In the genomic region with DNA sequence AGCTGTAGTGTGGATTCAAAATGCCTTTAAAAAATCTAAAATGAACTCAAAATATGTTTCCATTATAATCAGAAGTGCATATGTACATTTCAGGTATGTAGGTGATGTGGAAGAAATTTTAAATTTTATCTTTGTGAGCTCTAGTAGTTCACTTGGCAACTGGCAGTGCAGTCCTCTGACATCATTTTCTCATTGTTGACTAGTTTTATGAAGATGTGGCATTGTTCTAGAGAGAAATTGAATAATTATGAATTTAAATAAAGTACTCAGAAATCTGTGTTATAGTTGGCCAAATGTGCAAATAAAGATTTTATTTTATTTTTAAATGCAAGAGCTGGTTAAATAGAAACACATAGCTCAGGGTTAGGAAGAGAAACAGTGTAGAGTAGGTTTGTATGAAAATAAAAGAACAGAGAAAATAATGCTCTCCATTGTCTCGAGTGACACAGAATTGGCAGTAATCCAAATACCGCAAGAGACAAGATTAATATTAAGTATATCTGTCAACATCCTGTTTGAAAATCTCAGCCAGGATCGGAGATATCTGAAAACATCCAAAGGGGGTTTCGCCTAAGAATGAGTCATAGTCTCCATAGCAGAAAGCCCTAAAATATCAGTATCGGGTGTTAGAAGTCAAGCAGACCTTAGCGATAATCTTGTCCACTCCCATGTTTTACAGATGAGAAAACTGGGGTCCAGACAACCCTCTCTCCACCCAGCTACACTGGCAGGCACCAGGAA, we compare ENCODE assay signal across 1 cellular context.
TF ChIP-seq lines count a peak whose summit lies in the region.

No MANE protein-coding gene starts in this region.

TF ChIP-seq in GM12878, 131 proteins besides CTCF, POLR2A, EP300 and RAD21 (continued from another document):
- TF ChIP-seq, protein P1, sequence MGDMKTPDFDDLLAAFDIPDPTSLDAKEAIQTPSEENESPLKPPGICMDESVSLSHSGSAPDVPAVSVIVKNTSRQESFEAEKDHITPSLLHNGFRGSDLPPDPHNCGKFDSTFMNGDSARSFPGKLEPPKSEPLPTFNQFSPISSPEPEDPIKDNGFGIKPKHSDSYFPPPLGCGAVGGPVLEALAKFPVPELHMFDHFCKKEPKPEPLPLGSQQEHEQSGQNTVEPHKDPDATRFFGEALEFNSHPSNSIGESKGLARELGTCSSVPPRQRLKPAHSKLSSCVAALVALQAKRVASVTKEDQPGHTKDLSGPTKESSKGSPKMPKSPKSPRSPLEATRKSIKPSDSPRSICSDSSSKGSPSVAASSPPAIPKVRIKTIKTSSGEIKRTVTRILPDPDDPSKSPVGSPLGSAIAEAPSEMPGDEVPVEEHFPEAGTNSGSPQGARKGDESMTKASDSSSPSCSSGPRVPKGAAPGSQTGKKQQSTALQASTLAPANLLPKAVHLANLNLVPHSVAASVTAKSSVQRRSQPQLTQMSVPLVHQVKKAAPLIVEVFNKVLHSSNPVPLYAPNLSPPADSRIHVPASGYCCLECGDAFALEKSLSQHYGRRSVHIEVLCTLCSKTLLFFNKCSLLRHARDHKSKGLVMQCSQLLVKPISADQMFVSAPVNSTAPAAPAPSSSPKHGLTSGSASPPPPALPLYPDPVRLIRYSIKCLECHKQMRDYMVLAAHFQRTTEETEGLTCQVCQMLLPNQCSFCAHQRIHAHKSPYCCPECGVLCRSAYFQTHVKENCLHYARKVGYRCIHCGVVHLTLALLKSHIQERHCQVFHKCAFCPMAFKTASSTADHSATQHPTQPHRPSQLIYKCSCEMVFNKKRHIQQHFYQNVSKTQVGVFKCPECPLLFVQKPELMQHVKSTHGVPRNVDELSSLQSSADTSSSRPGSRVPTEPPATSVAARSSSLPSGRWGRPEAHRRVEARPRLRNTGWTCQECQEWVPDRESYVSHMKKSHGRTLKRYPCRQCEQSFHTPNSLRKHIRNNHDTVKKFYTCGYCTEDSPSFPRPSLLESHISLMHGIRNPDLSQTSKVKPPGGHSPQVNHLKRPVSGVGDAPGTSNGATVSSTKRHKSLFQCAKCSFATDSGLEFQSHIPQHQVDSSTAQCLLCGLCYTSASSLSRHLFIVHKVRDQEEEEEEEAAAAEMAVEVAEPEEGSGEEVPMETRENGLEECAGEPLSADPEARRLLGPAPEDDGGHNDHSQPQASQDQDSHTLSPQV (IDR thresholded peaks at IDR 0.05): no peak
- no peak for TF ChIP-seq WRNIP1 (IDR thresholded peaks at IDR 0.05; ENCODE audit: borderline replicate concordance, low read depth, low read length)
TF ChIP-seq in GM12878: peak in this region for 6.
